ENCODE assay signal across 9 cellular contexts in the genomic region with DNA sequence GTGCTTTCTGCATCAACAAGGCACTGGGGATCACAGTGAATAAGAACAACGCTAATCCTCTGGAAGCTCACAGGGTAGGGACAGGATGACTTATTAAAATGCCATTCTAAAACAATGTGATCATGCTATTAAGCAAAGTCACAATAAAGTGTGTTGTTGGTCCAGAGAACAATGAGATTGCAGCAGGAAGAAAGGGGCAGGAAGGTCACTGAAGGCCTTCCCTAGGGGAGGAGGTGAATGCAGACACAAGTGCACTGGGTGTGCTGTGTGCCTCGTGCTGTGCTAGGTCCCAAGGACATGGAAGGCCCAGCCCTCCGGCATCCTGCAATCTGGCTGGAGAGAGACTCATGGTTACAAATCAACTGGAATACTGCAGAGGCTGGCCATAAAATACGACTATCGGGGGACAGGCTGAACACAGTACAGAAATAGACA. TPM values are rescaled to one million over a fixed set of nuclear protein-coding genes. Genes with fewer than 3 reads are reported as not detected.
A peak's percentile ranks its signal among the peaks of the same experiment; 100 is the strongest.
DNase-seq lines count a peak whose midpoint lies in the region; ATAC-seq and TF ChIP-seq lines count a peak whose summit lies in the region.
"Had no signal": no experiment of that assay in that cellular context is flagged by ENCODE, and none has a peak within 500 bp of the region (broad histone marks: within the 10 kb centered on the region; RNA-seq: fewer than 3 reads in every experiment).

No MANE protein-coding gene starts in this region.

- intact Hi-C loops in upper lobe of right lung (cut with DNase I): no loop called here

- H3K4me3 ChIP-seq in fibroblast of pulmonary artery (replicated peaks; ENCODE audit: low read depth, low read length) (no peak overlapping the region), upper lobe of right lung (no peak overlapping the region)

- no peaks in the 10 kb centered on the region for H3K9me3 Mint-ChIP-seq in nephron progenitor cell

- H3K4me1 ChIP-seq in upper lobe of right lung: peaks cover 20% of the 10 kb centered on the region

- no peaks in the 10 kb centered on the region for H3K9me3 ChIP-seq in upper lobe of right lung

- DNase-seq in OCI-M1 (lab: John Stamatoyannopoulos, UW) (peak; percentile 31), fibroblast of pulmonary artery (ENCODE audit: low read depth) (peak; percentile 17), nephron progenitor cell (no peak), upper lobe of right lung (no peak), hippocampal formation (lab: John Stamatoyannopoulos, UW) (no peak), NCI-H526 treated with DMSO at 0.1 percent for 48 hours (lab: John Stamatoyannopoulos, UW) (no peak), DMS53 treated with DMSO at 0.1 percent for 48 hours (lab: John Stamatoyannopoulos, UW; ENCODE audit: unreplicated experiment) (no peak)
- DNase-seq: activated CD4-positive, alpha-beta T cell treated with anti-CD3 and anti-CD28 coated beads for 1 hour had no signal

- H3K27me3 Mint-ChIP-seq in nephron progenitor cell (ENCODE audit: low read depth, poor library complexity): no peaks in the 10 kb centered on the region

- peak overlapping the region; percentile 70 for H3K27ac Mint-ChIP-seq in nephron progenitor cell

- no peak overlapping the region for H3K4me3 Mint-ChIP-seq in nephron progenitor cell

- H3K36me3 ChIP-seq in upper lobe of right lung: no peaks in the 10 kb centered on the region

- ATAC-seq in upper lobe of right lung (peak; percentile 9), HG03045 (IDR thresholded peaks at IDR 0.05; ENCODE audit: unreplicated experiment) (no peak)

- H3K27me3 ChIP-seq in upper lobe of right lung: no peaks in the 10 kb centered on the region

- H3K27ac ChIP-seq in upper lobe of right lung: peak overlapping the region; percentile 48

- H3K36me3 Mint-ChIP-seq in nephron progenitor cell (ENCODE audit: low read depth): peaks cover 4% of the 10 kb centered on the region

- peaks cover 31% of the 10 kb centered on the region for H3K4me1 Mint-ChIP-seq in nephron progenitor cell

- TF ChIP-seq CTCF in fibroblast of pulmonary artery (IDR thresholded peaks at IDR 0.05; ENCODE audit: low read length, missing control alignments): no peak
- no peak for TF ChIP-seq CTCF in nephron progenitor cell (IDR thresholded peaks at IDR 0.05)
- no peak for TF ChIP-seq CTCF in upper lobe of right lung (IDR thresholded peaks at IDR 0.05)

RNA-seq across cellular contexts. Expression of gene LYRM4, which starts 55.7 kb away (rescaled TPM):
- total RNA-seq in upper lobe of right lung: 20.4 TPM

RNA-seq across cellular contexts. Expression of gene FARS2, which starts 56.3 kb away (rescaled TPM):
- 18.3 TPM for total RNA-seq in upper lobe of right lung

Comparison
In these comparisons a context has a peak if more than half of its experiments do, and no peak if none do; other contexts are left out.
1. DNase-seq: peak in OCI-M1 (single experiment) and fibroblast of pulmonary artery (single experiment); none in nephron progenitor cell (single experiment), upper lobe of right lung (single experiment), hippocampal formation (0 of 2), NCI-H526 treated with DMSO at 0.1 percent for 48 hours (single experiment) and DMS53 treated with DMSO at 0.1 percent for 48 hours (single experiment).